13 cellular contexts compared by ENCODE assay signal in genomic region chr13:76882431-76882830, GRCh38. TPM values are rescaled to one million over a fixed set of nuclear protein-coding genes. Genes with fewer than 3 reads are reported as not detected.
A peak's percentile ranks its signal among the peaks of the same experiment; 100 is the strongest.
DNase-seq lines count a peak whose midpoint lies in the region; ATAC-seq and TF ChIP-seq lines count a peak whose summit lies in the region.
"Had no signal": no experiment of that assay in that cellular context is flagged by ENCODE, and none has a peak within 500 bp of the region (broad histone marks: within the 10 kb centered on the region; RNA-seq: fewer than 3 reads in every experiment).

No MANE protein-coding gene starts in this region.

- 44 to 56% methylated on average over 2 to 4 of the region's 4 CpGs for WGBS in esophagus squamous epithelium, 2 donors

- H3K4me3 ChIP-seq in esophagus squamous epithelium (peak overlapping the region; percentile 2 to 79 (median 72)), osteoblast (ENCODE audit: insufficient read depth, low read length) (peak overlapping the region; percentile 83)
- H3K4me3 ChIP-seq: body of pancreas, lung had no signal

- peak in 1 of 4 donors; percentile 15 for TF ChIP-seq POLR2A in esophagus squamous epithelium (IDR thresholded peaks at IDR 0.05)

- DNase-seq in GF-D8 (lab: John Stamatoyannopoulos, UW) (peak; percentile 53), NOMO-1 treated with DMSO at 0.1 percent for 48 hours (lab: John Stamatoyannopoulos, UW; ENCODE audit: unreplicated experiment) (peak; percentile 92), esophagus squamous epithelium (lab: John Stamatoyannopoulos, UW) (no peak), osteoblast (ENCODE audit: insufficient read length, low spot score, missing footprints) (peak; percentile 61), cerebellar nuclear complex (lab: John Stamatoyannopoulos, UW) (no peak), chondrocyte (ENCODE audit: low spot score) (no peak)
- no peak for DNase-seq in activated naive CD4-positive, alpha-beta T cell treated with anti-CD3 and anti-CD28 coated beads, Interleukin-2, amount 50 U/mL, for 72 hours (ENCODE audit: low spot score in 2 of 2)
- DNase-seq: NCI-H774; stimulated activated CD4-positive, alpha-beta T cell treated with anti-CD3 and anti-CD28 coated beads, Interleukin-4, amount 100 ng/mL, for 1 hour had no signal

- H3K27me3 ChIP-seq in esophagus squamous epithelium (peaks cover 0 to 6% (median 0%) of the 10 kb centered on the region in 4 donors), osteoblast (ENCODE audit: insufficient read depth, low read length) (no peaks in the 10 kb centered on the region)
- H3K27me3 ChIP-seq: body of pancreas had no signal

- H3K27me3 Mint-ChIP-seq in chondrocyte (ENCODE audit: low read depth) = no peaks in the 10 kb centered on the region

- no peak for ATAC-seq in activated naive CD4-positive, alpha-beta T cell treated with anti-CD3 and anti-CD28 coated beads, Interleukin-2, amount 50 U/mL, for 72 hours
- no peak for ATAC-seq in GM21367 (IDR thresholded peaks at IDR 0.05; ENCODE audit: unreplicated experiment)
- ATAC-seq: body of pancreas, WTC11 had no signal

- no peak for TF ChIP-seq CTCF in esophagus squamous epithelium (IDR thresholded peaks at IDR 0.05)
- no peak for TF ChIP-seq CTCF in osteoblast (IDR thresholded peaks at IDR 0.05; ENCODE audit: extremely low read depth, low read depth, low read length)
- no peak for TF ChIP-seq CTCF in chondrocyte (IDR thresholded peaks at IDR 0.05)

- peaks cover 8 to 54% (median 15%) of the 10 kb centered on the region in 3 donors for H3K4me1 ChIP-seq in esophagus squamous epithelium
- H3K4me1 ChIP-seq in osteoblast (ENCODE audit: insufficient read depth, low read length) = peaks cover 53% of the 10 kb centered on the region

- intact Hi-C loops in esophagus squamous epithelium (cut with DNase I) = no loop called here

- H3K4me2 ChIP-seq in osteoblast (ENCODE audit: insufficient read depth, low read length) = peak overlapping the region; percentile 93

- H3K27ac ChIP-seq in esophagus squamous epithelium (peak overlapping the region in 3 of 4 donors; percentile 69 to 93 (median 85)), osteoblast (ENCODE audit: low read depth, low read length) (peak overlapping the region; percentile 61)

- peak overlapping the region; percentile 57 for H2AFZ ChIP-seq in osteoblast (ENCODE audit: low read length)

- no peak overlapping the region for H3K4me3 Mint-ChIP-seq in chondrocyte (ENCODE audit: unreplicated experiment)
- H3K4me3 Mint-ChIP-seq: WTC11 had no signal

- H3K36me3 ChIP-seq in esophagus squamous epithelium (no peaks in the 10 kb centered on the region), osteoblast (ENCODE audit: insufficient read depth, low read length) (no peaks in the 10 kb centered on the region)

- peaks cover 42% of the 10 kb centered on the region for H3K4me1 Mint-ChIP-seq in chondrocyte (ENCODE audit: low read depth)

- no peak overlapping the region for H3K27ac Mint-ChIP-seq in chondrocyte (ENCODE audit: unreplicated experiment)
- H3K27ac Mint-ChIP-seq in activated naive CD4-positive, alpha-beta T cell treated with anti-CD3 and anti-CD28 coated beads, Interleukin-2, amount 50 U/mL, for 72 hours = no peak overlapping the region
- H3K27ac Mint-ChIP-seq: WTC11 had no signal

- H3K9me3 Mint-ChIP-seq in chondrocyte (ENCODE audit: low read depth) = no peaks in the 10 kb centered on the region
- peaks cover 0 to 7% of the 10 kb centered on the region in 2 donors for H3K9me3 Mint-ChIP-seq in activated naive CD4-positive, alpha-beta T cell treated with anti-CD3 and anti-CD28 coated beads, Interleukin-2, amount 50 U/mL, for 72 hours

- no peaks in the 10 kb centered on the region for H3K9me3 ChIP-seq in esophagus squamous epithelium
- no peaks in the 10 kb centered on the region for H3K9me3 ChIP-seq in osteoblast (ENCODE audit: low read depth, low read length)
- H3K9me3 ChIP-seq: body of pancreas had no signal

- H4K20me1 ChIP-seq in osteoblast (ENCODE audit: insufficient read depth, low read length) = no peaks in the 10 kb centered on the region

- peaks cover 3% of the 10 kb centered on the region for H3K36me3 Mint-ChIP-seq in chondrocyte (ENCODE audit: low read depth)
- peaks cover 0 to 11% of the 10 kb centered on the region in 2 donors for H3K36me3 Mint-ChIP-seq in activated naive CD4-positive, alpha-beta T cell treated with anti-CD3 and anti-CD28 coated beads, Interleukin-2, amount 50 U/mL, for 72 hours
- H3K36me3 Mint-ChIP-seq: WTC11 had no signal

- H3K79me2 ChIP-seq in osteoblast (ENCODE audit: insufficient read depth, low read length) = peaks cover 27% of the 10 kb centered on the region

RNA-seq across cellular contexts. Expression of gene KCTD12, which starts 3.8 kb away (rescaled TPM):
- total RNA-seq in esophagus squamous epithelium (10 to 100 TPM in 3 of 4 donors, 1 to 10 TPM in 1; 6.2 to 63.3 (median 23.1) TPM), osteoblast (29.0 and 56.0 TPM in 2 replicates), chondrocyte (33.8 to 49.6 TPM (median 34.1 TPM) in 3 replicates)
- 10 to 100 TPM in 1 of 2 donors, 1 to 10 TPM in 1; 5.2 to 12.2 TPM for total RNA-seq in activated naive CD4-positive, alpha-beta T cell treated with anti-CD3 and anti-CD28 coated beads, Interleukin-2, amount 50 U/mL, for 72 hours

Comparison
In these comparisons a context has a peak if more than half of its experiments do, and no peak if none do; other contexts are left out.
1. DNase-seq: peak in GF-D8 (single experiment), NOMO-1 treated with DMSO at 0.1 percent for 48 hours (single experiment) and osteoblast (single experiment); none in esophagus squamous epithelium (single experiment), cerebellar nuclear complex (0 of 2), chondrocyte (single experiment) and activated naive CD4-positive, alpha-beta T cell treated with anti-CD3 and anti-CD28 coated beads, Interleukin-2, amount 50 U/mL, for 72 hours (0 of 2).